Comparison of ENCODE assay signal across 12 cellular contexts in genomic region chr6:135411339-135411738, GRCh38.
DNase-seq lines count a peak whose midpoint lies in the region; ATAC-seq, FAIRE-seq and TF ChIP-seq lines count a peak whose summit lies in the region.
"Had no signal": no experiment of that assay in that cellular context is flagged by ENCODE, and none has a peak within 500 bp of the region (broad histone marks: within the 10 kb centered on the region; RNA-seq: fewer than 3 reads in every experiment).

No MANE protein-coding gene starts in this region.

- POLR2A ChIA-PET in HCT116 (lab: Charles Lee): no interaction called here

- TF ChIP-seq POLR2A in HCT116 (IDR thresholded peaks at IDR 0.05; ENCODE audit: borderline replicate concordance, extremely low read depth, insufficient read depth, insufficient read length): no peak
- TF ChIP-seq POLR2A in ovary (IDR thresholded peaks at IDR 0.05): no peak

- no peaks in the 10 kb centered on the region for H3K4me1 ChIP-seq in BE2C
- no peaks in the 10 kb centered on the region for H3K4me1 ChIP-seq in HCT116 (ENCODE audit: control insufficient read depth in 1 of 2, insufficient read depth in 2 of 2, low read length in 2 of 2)
- H3K4me1 ChIP-seq in keratinocyte (ENCODE audit: control insufficient read depth, extremely low read depth, insufficient read depth, low read length): no peaks in the 10 kb centered on the region
- H3K4me1 ChIP-seq in ovary (ENCODE audit: insufficient read depth): no peaks in the 10 kb centered on the region
- H3K4me1 ChIP-seq: left ventricle myocardium inferior, prostate gland, suprapubic skin had no signal

- H3K27me3 ChIP-seq in BE2C (no peaks in the 10 kb centered on the region), HCT116 (ENCODE audit: insufficient read depth, low read length) (no peaks in the 10 kb centered on the region), keratinocyte (ENCODE audit: control insufficient read depth, extremely low read depth, insufficient read depth, low read length) (no peaks in the 10 kb centered on the region), ovary (no peaks in the 10 kb centered on the region)
- H3K27me3 ChIP-seq: suprapubic skin had no signal

- RAD21 ChIA-PET in HCT116 (lab: Charles Lee; ENCODE audit: low non-redundant PET in 1 of 2, low total read pairs in 2 of 2, uncharacterized antibody in 2 of 2, unreplicated experiment in 2 of 2): no interaction called here

- H3K27ac ChIP-seq in HCT116 (ENCODE audit: low read depth, low read length) (no peak overlapping the region), VCaP (no peak overlapping the region), keratinocyte (ENCODE audit: control insufficient read depth, insufficient read depth, low read length) (no peak overlapping the region), ovary (no peak overlapping the region)
- H3K27ac ChIP-seq: left ventricle myocardium inferior, prostate gland, suprapubic skin had no signal

- no TSS peak for BruUV-seq in HCT116 (replicated peaks; lab: Mats Ljungman, UMichigan)

- intact Hi-C loops in HCT116 (cut with micrococcal nuclease) (no loop called here), ovary (cut with DNase I) (loop anchor here in 1 of 4 donors (10.0 kb wide), 1 partner anchor 783 kb away; no protein-coding TSS in a partner anchor)

- TF ChIP-seq EP300 in ovary (IDR thresholded peaks at IDR 0.05): no peak

- H3K4me3 ChIP-seq in BE2C (ENCODE audit: low read depth, low read length) (no peak overlapping the region), HCT116 (replicated peaks in 1 of 2; ENCODE audit: low read depth in 1 of 2, low read length in 2 of 2) (no peak overlapping the region), keratinocyte (ENCODE audit: control insufficient read depth in 2 of 3, extremely low read depth in 1 of 3, insufficient read depth in 2 of 3, low read depth in 1 of 3, low read length in 3 of 3) (no peak overlapping the region), ovary (no peak overlapping the region)
- H3K4me3 ChIP-seq: left ventricle myocardium inferior, prostate gland, suprapubic skin had no signal

- no peak overlapping the region for H3K4me2 ChIP-seq in HCT116 (ENCODE audit: low read length)
- H3K4me2 ChIP-seq in keratinocyte (ENCODE audit: control insufficient read depth, extremely low read depth, insufficient read depth, low read depth, low read length): no peak overlapping the region

- no peak overlapping the region for H2AFZ ChIP-seq in HCT116 (ENCODE audit: low read depth, low read length, poor library complexity, severe bottlenecking)
- H2AFZ ChIP-seq in keratinocyte (ENCODE audit: control insufficient read depth, low read length): no peak overlapping the region

- peak; percentile 60 for FAIRE-seq in keratinocyte (lab: Jason Lieb, UNC)
- FAIRE-seq: D721Med had no signal

- no peaks in the 10 kb centered on the region for H4K20me1 ChIP-seq in HCT116 (ENCODE audit: insufficient read depth)
- no peaks in the 10 kb centered on the region for H4K20me1 ChIP-seq in keratinocyte (ENCODE audit: control insufficient read depth, extremely low read depth, insufficient read depth, low read length)

- 72 to 81% (median 77%) methylated on average over 2 of the region's 2 CpGs for WGBS in ovary, 3 donors

- DNase-seq in BE2C (no peak), HCT116 (ENCODE audit: low read depth, low spot score) (no peak), keratinocyte (ENCODE audit: low read depth, low spot score) (no peak), A172 (ENCODE audit: low spot score) (no peak), ovary (no peak), hepatic stellate cell (ENCODE audit: low spot score) (no peak)
- DNase-seq: left ventricle myocardium inferior had no signal

- H3K79me2 ChIP-seq in HCT116 (ENCODE audit: insufficient read depth, low read length): no peaks in the 10 kb centered on the region
- H3K79me2 ChIP-seq in keratinocyte (ENCODE audit: control insufficient read depth, insufficient read depth, low read length): no peaks in the 10 kb centered on the region

- CTCF ChIA-PET in HCT116 (lab: Charles Lee): interaction anchor here (0.7 kb wide), 1 partner anchor 267 kb away, joined by 3 read pairs; no protein-coding TSS in a partner anchor

- H3K9me1 ChIP-seq in keratinocyte (ENCODE audit: control insufficient read depth, extremely low read depth, insufficient read depth, low read length): no peaks in the 10 kb centered on the region

- H3K9ac ChIP-seq in HCT116 (ENCODE audit: low read length): no peak overlapping the region
- H3K9ac ChIP-seq in keratinocyte (ENCODE audit: control insufficient read depth, extremely low read depth, insufficient read depth, low read length): no peak overlapping the region

- no peaks in the 10 kb centered on the region for H3K9me2 ChIP-seq in HCT116 (ENCODE audit: insufficient read depth)

- no peaks in the 10 kb centered on the region for H3K36me3 ChIP-seq in BE2C
- H3K36me3 ChIP-seq in HCT116 (ENCODE audit: control insufficient read depth in 1 of 2, insufficient read depth in 2 of 2, low read length in 2 of 2): peaks cover 5 to 7% of the 10 kb centered on the region in 2 experiments
- no peaks in the 10 kb centered on the region for H3K36me3 ChIP-seq in keratinocyte (ENCODE audit: control insufficient read depth in 2 of 2, extremely low read depth in 1 of 2, insufficient read depth in 2 of 2, low read length in 2 of 2)
- H3K36me3 ChIP-seq in ovary: no peaks in the 10 kb centered on the region
- H3K36me3 ChIP-seq: prostate gland had no signal

- H3K9me3 ChIP-seq in BE2C: no peaks in the 10 kb centered on the region
- no peaks in the 10 kb centered on the region for H3K9me3 ChIP-seq in HCT116 (ENCODE audit: control insufficient read depth in 1 of 2, insufficient read depth in 1 of 2, low read depth in 1 of 2, low read length in 2 of 2)
- no peaks in the 10 kb centered on the region for H3K9me3 ChIP-seq in keratinocyte (ENCODE audit: control insufficient read depth, low read depth, low read length)
- H3K9me3 ChIP-seq in ovary: no peaks in the 10 kb centered on the region
- H3K9me3 ChIP-seq: left ventricle myocardium inferior, prostate gland, suprapubic skin had no signal

- TF ChIP-seq CTCF in BE2C (IDR thresholded peaks at IDR 0.05; ENCODE audit: low read depth, low read length): peak; percentile 41
- peak in 2 of 3 experiments; percentile 34 to 44; a peak in 3 of 6 replicates for TF ChIP-seq CTCF in HCT116 (IDR thresholded peaks at IDR 0.05 in 2 of 3, conservative IDR thresholded peaks at IDR 0.05 in 1 of 3; ENCODE audit: borderline replicate concordance in 1 of 3, insufficient read depth in 1 of 3, low read depth in 2 of 3, low read length in 2 of 3)
- TF ChIP-seq CTCF in VCaP (conservative IDR thresholded peaks at IDR 0.05): peak; percentile 22
- TF ChIP-seq CTCF in keratinocyte (optimal IDR thresholded peaks at IDR 0.05 in 1 of 3, IDR thresholded peaks at IDR 0.05 in 1 of 3, conservative IDR thresholded peaks at IDR 0.05 in 1 of 3; ENCODE audit: extremely low read depth in 1 of 3, insufficient read depth in 2 of 3, low read length in 3 of 3): peak; percentile 4 to 38 (median 26)
- TF ChIP-seq CTCF in ovary (IDR thresholded peaks at IDR 0.05): no peak

- no peak for ATAC-seq in HCT116
- ATAC-seq in HG03442 (IDR thresholded peaks at IDR 0.05; ENCODE audit: unreplicated experiment): no peak

- TF ChIP-seq RAD21 in HCT116 (IDR thresholded peaks at IDR 0.05; ENCODE audit: low read depth): no peak

- dilution Hi-C loops in keratinocyte (cut with MboI; ENCODE audit: extremely low pct_ligation_motif_present, low sequenced_read_pairs): no loop called here

TF ChIP-seq in HCT116, 20 proteins besides CTCF, POLR2A, EP300 and RAD21:
- TF ChIP-seq FOSL1 (IDR thresholded peaks at IDR 0.05; ENCODE audit: low read depth) (no peak), ZNF274 (IDR thresholded peaks at IDR 0.05; ENCODE audit: low read depth, low read length) (no peak), CEBPB (IDR thresholded peaks at IDR 0.05; ENCODE audit: low read depth) (no peak), SRF (IDR thresholded peaks at IDR 0.05; ENCODE audit: low read depth) (no peak)
TF ChIP-seq in HCT116: peak in this region for 0.

Comparison
In these comparisons a context has a peak if more than half of its experiments do, and no peak if none do; other contexts are left out.
1. CTCF ChIP-seq: peak in BE2C (single experiment), HCT116 (2 of 3), VCaP (single experiment) and keratinocyte (3 of 3); none in ovary (0 of 3).